Comparison of ENCODE assay signal across 1 cellular context in the genomic region with DNA sequence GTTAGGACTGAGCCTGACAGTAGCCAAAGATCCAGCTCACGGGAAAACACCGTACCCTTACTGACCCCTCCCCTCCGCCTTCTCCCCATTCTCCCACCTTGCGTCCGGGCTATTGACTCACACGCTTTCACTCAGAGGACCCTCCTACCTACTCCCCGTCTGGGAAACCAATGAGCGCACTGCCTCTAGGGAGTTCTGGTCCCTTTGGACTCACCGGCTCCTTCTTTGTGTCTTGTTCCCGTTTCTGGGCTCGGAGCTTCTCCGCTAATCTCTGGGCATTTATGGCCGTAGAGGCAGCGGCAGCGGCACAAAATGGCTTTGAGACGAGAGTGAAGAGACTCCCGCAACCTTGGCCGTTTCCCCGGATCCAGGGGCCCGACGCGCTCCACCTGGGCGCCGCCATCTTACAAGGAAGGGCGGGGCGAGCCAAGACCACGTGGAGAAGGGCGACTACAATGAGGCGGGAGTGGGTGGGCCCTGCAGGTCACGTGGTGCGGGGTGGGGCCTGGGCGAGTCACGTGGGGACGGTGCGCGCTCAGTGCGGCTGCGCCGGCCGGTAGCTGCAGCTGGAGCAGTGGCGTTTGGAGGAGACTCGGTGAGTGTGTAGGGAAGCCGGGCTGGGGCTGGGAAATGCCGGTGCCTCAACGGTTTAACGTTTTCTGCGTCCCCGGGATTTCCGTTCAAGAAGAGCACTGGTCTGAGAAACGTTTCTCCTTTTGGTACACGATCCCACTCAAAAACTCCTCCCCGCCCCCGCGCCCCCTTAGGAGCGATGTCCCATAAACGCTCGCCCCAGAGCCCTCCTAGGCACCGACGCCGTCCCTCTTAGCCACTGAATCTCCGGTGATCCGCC.
A peak's percentile ranks its signal among the peaks of the same experiment; 100 is the strongest.
TF ChIP-seq lines count a peak whose summit lies in the region.

Gene FAM118B (plus strand): TSS at position 547 of the 853 bp plus-strand sequence. CDS start 23,220 bp downstream, outside the sequence.
A gene with protein sequence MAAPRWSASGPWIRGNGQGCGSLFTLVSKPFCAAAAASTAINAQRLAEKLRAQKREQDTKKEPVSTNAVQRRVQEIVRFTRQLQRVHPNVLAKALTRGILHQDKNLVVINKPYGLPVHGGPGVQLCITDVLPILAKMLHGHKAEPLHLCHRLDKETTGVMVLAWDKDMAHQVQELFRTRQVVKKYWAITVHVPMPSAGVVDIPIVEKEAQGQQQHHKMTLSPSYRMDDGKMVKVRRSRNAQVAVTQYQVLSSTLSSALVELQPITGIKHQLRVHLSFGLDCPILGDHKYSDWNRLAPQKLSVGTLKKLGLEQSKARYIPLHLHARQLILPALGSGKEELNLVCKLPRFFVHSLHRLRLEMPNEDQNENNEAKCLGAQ (minus strand): TSS at position 415 of the 853 bp plus-strand sequence. CDS start 12 bp downstream, at position 403.

TF ChIP-seq in K562, 482 proteins besides CTCF, POLR2A, EP300 and RAD21 (continued from another document):
- TF ChIP-seq MGA (IDR thresholded peaks at IDR 0.05) (peak; percentile 61; the same call in 1 of the 2 replicates), MTF1 (CRISPR knock-in tag; IDR thresholded peaks at IDR 0.05; ENCODE audit: borderline replicate concordance) (no peak), HNRNPH1 (optimal IDR thresholded peaks at IDR 0.05; ENCODE audit: low read depth, low read length) (no peak), MTA3 (IDR thresholded peaks at IDR 0.05; ENCODE audit: borderline replicate concordance) (no peak), MCM2 (IDR thresholded peaks at IDR 0.05; ENCODE audit: low read depth) (no peak), ZFPM2 (CRISPR knock-in tag; IDR thresholded peaks at IDR 0.05) (no peak), PHB2 (IDR thresholded peaks at IDR 0.05; ENCODE audit: low read depth) (no peak)
- TF ChIP-seq, protein P1, sequence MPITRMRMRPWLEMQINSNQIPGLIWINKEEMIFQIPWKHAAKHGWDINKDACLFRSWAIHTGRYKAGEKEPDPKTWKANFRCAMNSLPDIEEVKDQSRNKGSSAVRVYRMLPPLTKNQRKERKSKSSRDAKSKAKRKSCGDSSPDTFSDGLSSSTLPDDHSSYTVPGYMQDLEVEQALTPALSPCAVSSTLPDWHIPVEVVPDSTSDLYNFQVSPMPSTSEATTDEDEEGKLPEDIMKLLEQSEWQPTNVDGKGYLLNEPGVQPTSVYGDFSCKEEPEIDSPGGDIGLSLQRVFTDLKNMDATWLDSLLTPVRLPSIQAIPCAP (CRISPR knock-in tag; IDR thresholded peaks at IDR 0.05; ENCODE audit: borderline replicate concordance), result no peak
- TF ChIP-seq, protein P2, sequence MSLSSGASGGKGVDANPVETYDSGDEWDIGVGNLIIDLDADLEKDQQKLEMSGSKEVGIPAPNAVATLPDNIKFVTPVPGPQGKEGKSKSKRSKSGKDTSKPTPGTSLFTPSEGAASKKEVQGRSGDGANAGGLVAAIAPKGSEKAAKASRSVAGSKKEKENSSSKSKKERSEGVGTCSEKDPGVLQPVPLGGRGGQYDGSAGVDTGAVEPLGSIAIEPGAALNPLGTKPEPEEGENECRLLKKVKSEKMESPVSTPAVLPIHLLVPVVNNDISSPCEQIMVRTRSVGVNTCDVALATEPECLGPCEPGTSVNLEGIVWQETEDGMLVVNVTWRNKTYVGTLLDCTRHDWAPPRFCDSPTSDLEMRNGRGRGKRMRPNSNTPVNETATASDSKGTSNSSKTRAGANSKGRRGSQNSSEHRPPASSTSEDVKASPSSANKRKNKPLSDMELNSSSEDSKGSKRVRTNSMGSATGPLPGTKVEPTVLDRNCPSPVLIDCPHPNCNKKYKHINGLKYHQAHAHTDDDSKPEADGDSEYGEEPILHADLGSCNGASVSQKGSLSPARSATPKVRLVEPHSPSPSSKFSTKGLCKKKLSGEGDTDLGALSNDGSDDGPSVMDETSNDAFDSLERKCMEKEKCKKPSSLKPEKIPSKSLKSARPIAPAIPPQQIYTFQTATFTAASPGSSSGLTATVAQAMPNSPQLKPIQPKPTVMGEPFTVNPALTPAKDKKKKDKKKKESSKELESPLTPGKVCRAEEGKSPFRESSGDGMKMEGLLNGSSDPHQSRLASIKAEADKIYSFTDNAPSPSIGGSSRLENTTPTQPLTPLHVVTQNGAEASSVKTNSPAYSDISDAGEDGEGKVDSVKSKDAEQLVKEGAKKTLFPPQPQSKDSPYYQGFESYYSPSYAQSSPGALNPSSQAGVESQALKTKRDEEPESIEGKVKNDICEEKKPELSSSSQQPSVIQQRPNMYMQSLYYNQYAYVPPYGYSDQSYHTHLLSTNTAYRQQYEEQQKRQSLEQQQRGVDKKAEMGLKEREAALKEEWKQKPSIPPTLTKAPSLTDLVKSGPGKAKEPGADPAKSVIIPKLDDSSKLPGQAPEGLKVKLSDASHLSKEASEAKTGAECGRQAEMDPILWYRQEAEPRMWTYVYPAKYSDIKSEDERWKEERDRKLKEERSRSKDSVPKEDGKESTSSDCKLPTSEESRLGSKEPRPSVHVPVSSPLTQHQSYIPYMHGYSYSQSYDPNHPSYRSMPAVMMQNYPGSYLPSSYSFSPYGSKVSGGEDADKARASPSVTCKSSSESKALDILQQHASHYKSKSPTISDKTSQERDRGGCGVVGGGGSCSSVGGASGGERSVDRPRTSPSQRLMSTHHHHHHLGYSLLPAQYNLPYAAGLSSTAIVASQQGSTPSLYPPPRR (CRISPR knock-in tag; IDR thresholded peaks at IDR 0.05; ENCODE audit: borderline replicate concordance), result no peak
- TF ChIP-seq, protein P3, sequence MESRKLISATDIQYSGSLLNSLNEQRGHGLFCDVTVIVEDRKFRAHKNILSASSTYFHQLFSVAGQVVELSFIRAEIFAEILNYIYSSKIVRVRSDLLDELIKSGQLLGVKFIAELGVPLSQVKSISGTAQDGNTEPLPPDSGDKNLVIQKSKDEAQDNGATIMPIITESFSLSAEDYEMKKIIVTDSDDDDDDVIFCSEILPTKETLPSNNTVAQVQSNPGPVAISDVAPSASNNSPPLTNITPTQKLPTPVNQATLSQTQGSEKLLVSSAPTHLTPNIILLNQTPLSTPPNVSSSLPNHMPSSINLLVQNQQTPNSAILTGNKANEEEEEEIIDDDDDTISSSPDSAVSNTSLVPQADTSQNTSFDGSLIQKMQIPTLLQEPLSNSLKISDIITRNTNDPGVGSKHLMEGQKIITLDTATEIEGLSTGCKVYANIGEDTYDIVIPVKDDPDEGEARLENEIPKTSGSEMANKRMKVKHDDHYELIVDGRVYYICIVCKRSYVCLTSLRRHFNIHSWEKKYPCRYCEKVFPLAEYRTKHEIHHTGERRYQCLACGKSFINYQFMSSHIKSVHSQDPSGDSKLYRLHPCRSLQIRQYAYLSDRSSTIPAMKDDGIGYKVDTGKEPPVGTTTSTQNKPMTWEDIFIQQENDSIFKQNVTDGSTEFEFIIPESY (CRISPR knock-in tag; IDR thresholded peaks at IDR 0.05), result no peak
